11 cellular contexts compared by ENCODE assay signal in the genomic region with DNA sequence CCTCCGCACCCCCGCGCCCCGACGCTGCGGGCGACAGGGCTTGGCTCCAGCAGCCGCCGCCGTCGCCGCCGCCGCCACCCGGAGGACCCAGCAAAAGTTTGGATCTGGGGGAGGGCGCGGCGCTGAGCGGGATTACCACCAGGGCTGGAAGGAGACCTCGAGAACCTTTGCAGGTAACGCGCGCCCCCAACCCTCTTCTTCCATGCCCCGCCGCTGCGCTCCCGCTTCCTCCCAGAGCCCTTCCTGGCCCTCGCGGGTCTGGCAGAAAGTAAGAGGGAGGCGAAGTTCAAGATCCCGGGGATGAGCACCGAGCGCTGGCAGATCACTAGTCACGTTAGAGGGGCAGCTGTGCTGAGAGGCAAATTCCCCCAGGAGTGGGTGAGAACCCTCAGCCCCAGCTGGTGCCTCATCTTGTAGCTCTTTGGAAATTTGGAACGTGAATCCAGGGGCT. TPM values are rescaled to one million over a fixed set of nuclear protein-coding genes. Genes with fewer than 3 reads are reported as not detected.
DNase-seq lines count a peak whose midpoint lies in the region; FAIRE-seq and TF ChIP-seq lines count a peak whose summit lies in the region.
"Had no signal": no experiment of that assay in that cellular context is flagged by ENCODE, and none has a peak within 500 bp of the region (broad histone marks: within the 10 kb centered on the region; RNA-seq: fewer than 3 reads in every experiment).

No MANE protein-coding gene starts in this region.

- peaks cover 0 to 17% of the 10 kb centered on the region in 2 donors for H3K4me1 ChIP-seq in kidney (ENCODE audit: control insufficient read depth in 1 of 2, insufficient read depth in 1 of 2, low read depth in 1 of 2, low read length in 2 of 2)
- peaks cover 0 to 53% (median 42%) of the 10 kb centered on the region in 4 donors for H3K4me1 ChIP-seq in tibial artery

- H3K36me3 ChIP-seq in bronchial epithelial cell (ENCODE audit: control insufficient read depth, insufficient read depth, low read length) (no peaks in the 10 kb centered on the region), kidney (ENCODE audit: control insufficient read depth in 1 of 2, insufficient read depth in 2 of 2, low read length in 2 of 2) (no peaks in the 10 kb centered on the region), tibial artery (no peaks in the 10 kb centered on the region)

- H3K27me3 ChIP-seq in bronchial epithelial cell (ENCODE audit: control insufficient read depth, insufficient read depth, low read length) = no peaks in the 10 kb centered on the region
- H3K27me3 ChIP-seq in tibial artery = peaks cover 0 to 41% of the 10 kb centered on the region in 2 donors

- intact Hi-C loops in kidney (cut with DNase I) = no loop called here
- intact Hi-C loops in tibial artery (cut with DNase I; ENCODE audit: low total_unique reads) = no loop called here

- no peak for TF ChIP-seq CTCF in bronchial epithelial cell (IDR thresholded peaks at IDR 0.05; ENCODE audit: insufficient read depth, low read length, severe bottlenecking)
- no peak for TF ChIP-seq CTCF in kidney (IDR thresholded peaks at IDR 0.05; ENCODE audit: borderline replicate concordance, extremely low read depth, insufficient read depth)
- TF ChIP-seq CTCF in tibial artery (IDR thresholded peaks at IDR 0.05) = no peak

- no peak overlapping the region for H3K9ac ChIP-seq in kidney (ENCODE audit: low read length in 2 of 2)

- peak overlapping the region; percentile 90 for H3K4me3 ChIP-seq in bronchial epithelial cell (ENCODE audit: low read depth, low read length)
- H3K4me3 ChIP-seq in kidney (ENCODE audit: low read length in 2 of 2) = peak overlapping the region; percentile 43 to 46
- peak overlapping the region; percentile 56 to 71 for H3K4me3 ChIP-seq in tibial artery

- H3K9me3 ChIP-seq in kidney (ENCODE audit: control insufficient read depth in 1 of 2, low read length in 2 of 2) (no peaks in the 10 kb centered on the region), tibial artery (no peaks in the 10 kb centered on the region)

- FAIRE-seq in bronchial epithelial cell (lab: Jason Lieb, UNC) (no peak), kidney (lab: Jason Lieb, UNC) (no peak)

- DNase-seq in DMS53 (lab: John Stamatoyannopoulos, UW) = peak; percentile 32
- DNase-seq in DMS53 treated with DMSO at 0.1 percent for 48 hours (lab: John Stamatoyannopoulos, UW; ENCODE audit: unreplicated experiment) = no peak
- DNase-seq in bronchial epithelial cell (ENCODE audit: low read depth) = no peak
- peak; percentile 68 for DNase-seq in kidney
- no peak for DNase-seq in tibial artery
- no peak for DNase-seq in NCI-H2196 (lab: John Stamatoyannopoulos, UW; ENCODE audit: unreplicated experiment)
- DNase-seq in NOMO-1 (lab: John Stamatoyannopoulos, UW; ENCODE audit: unreplicated experiment in 2 of 2) = no peak
- DNase-seq in NCI-H1436 treated with DMSO at 0.1 percent for 48 hours (lab: John Stamatoyannopoulos, UW) = no peak
- DNase-seq: 8988T; activated T-cell treated with anti-CD3 and anti-CD28 coated beads, Interleukin-2, amount 50 U/mL, for 48 hours had no signal

- no peak overlapping the region for H3K27ac ChIP-seq in kidney (ENCODE audit: low read depth in 2 of 2, low read length in 2 of 2)
- H3K27ac ChIP-seq in tibial artery = peak overlapping the region in 1 of 2 donors; percentile 47
- H3K27ac ChIP-seq: HL-60 had no signal

RNA-seq across cellular contexts. Expression of a gene that starts 3.9 kb away (rescaled TPM):
- total RNA-seq in bronchial epithelial cell = 7.1 and 14.8 TPM in 2 replicates
- 16.6 TPM for total RNA-seq in kidney
- 1.2 TPM for polyA plus RNA-seq in kidney (ENCODE audit: insufficient read depth, low read depth, low replicate concordance)

Comparison
In these comparisons a context has a peak if more than half of its experiments do, and no peak if none do; other contexts are left out.
1. DNase-seq: peak in DMS53 (single experiment) and kidney (single experiment); none in DMS53 treated with DMSO at 0.1 percent for 48 hours (single experiment), bronchial epithelial cell (single experiment), tibial artery (0 of 2), NCI-H2196 (single experiment), NOMO-1 (0 of 2) and NCI-H1436 treated with DMSO at 0.1 percent for 48 hours (single experiment).
2. Peak in every context shown above with its lines, with median percentiles within 50 percentile points of each other: H3K4me3 ChIP-seq.